1 cellular context compared by ENCODE assay signal in the genomic region with DNA sequence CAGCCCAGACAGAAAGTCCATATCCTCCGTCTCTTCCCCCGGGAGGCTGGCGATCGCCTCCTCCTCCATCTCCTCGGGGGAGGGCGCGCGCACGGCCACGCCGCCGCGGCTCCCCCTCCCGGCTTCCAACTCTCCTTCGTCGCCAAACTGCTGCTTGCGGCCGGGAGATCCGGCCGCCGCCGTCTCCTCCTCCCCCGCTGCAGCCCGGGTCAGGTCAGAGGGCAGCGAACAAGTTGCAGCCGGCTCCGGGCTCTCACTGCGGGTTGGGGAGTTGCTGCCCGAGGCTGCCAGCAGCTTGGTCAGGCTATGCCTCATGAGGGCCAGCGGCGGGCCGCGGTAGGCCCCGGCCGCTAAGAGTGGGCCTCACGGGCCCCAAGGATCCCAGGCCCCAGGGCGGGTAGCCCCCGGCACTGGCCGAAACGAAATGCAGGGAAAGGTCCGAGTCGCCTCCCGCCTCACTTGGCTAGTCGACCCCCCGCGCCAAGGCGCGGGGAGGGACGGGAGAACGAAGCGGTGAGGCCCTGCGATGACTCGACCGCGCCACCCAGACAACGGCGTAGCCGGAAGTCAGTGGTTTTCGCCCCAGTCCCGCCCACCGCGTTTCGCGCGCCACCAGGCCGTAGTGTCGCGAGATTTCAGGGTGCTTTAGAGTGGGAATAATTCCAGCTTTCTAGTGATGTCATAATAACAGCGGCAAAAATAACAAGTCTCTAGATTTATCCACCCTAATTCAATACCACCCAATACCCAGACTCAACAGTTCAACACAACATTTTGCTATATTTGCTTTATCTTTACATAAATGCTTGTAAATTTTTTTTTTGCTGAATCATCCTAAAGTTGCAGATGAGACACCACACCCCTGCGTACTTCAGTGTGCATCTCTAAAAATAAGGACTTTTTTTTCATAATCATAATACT.
A peak's percentile ranks its signal among the peaks of the same experiment; 100 is the strongest.
TF ChIP-seq lines count a peak whose summit lies in the region.

A gene with protein sequence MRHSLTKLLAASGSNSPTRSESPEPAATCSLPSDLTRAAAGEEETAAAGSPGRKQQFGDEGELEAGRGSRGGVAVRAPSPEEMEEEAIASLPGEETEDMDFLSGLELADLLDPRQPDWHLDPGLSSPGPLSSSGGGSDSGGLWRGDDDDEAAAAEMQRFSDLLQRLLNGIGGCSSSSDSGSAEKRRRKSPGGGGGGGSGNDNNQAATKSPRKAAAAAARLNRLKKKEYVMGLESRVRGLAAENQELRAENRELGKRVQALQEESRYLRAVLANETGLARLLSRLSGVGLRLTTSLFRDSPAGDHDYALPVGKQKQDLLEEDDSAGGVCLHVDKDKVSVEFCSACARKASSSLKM (minus strand): TSS at position 569 of the 921 bp plus-strand sequence. CDS start 254 bp downstream, at position 315.

TF ChIP-seq in IMR-90, 13 proteins besides CTCF, POLR2A, EP300 and RAD21 (continued from another document):
- TF ChIP-seq BHLHE40 (IDR thresholded peaks at IDR 0.05; ENCODE audit: low read depth, low read length), result no peak
- peak; percentile 60; the same call in 1 of the 2 replicates for TF ChIP-seq MXI1 (IDR thresholded peaks at IDR 0.05; ENCODE audit: borderline replicate concordance, low read depth, low read length)
